Comparison of ENCODE assay signal across 8 cellular contexts in the genomic region with DNA sequence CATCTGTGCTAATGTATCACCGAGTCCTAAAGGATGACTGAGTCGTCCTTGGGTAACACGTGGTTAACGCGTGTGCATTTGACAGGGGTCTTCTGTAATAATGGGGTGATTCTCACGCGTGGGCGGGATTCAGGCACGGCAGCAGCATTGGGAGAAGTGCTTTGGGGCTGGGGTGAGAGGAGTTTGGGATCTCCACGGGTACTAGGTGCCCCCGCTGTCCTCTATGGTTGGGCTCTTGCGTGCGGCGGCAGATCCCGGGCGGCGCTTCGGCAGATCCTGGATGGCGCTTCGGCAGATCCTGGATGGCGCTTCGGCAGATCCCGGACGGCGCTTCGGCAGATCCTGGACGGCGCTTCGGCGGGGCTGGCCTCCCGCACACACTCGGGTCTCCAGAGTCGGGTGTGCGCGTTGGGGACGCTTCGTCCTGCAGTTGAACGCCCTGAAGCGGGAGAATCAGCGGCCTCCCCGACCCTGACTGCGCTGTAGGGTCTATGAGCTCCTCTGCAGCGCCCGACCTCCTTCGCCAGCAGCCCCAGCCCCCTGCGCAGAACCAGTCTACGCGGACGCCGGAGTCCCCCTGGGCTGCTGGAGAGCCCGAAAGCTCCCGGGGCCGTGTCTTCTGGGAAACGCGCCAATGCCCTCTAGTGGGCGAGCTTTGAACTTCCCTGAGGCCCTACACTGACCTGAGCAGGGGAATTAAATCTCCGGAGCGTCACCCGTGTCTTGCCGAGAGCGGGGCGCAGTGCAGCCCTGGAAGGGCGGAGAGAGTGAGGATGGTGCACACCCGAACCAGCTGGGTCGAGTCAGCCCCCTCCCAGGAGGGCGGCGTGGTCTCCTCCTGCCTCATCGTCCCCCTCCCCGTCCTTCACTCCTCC. TPM values are rescaled to one million over a fixed set of nuclear protein-coding genes. Genes with fewer than 3 reads are reported as not detected.
DNase-seq lines count a peak whose midpoint lies in the region; ATAC-seq and TF ChIP-seq lines count a peak whose summit lies in the region.

No MANE protein-coding gene starts in this region.

- no peak overlapping the region for H3K18ac ChIP-seq in IMR-90 (ENCODE audit: low read depth, low read length)

- 0% methylated on average over 35 of the region's 69 CpGs; no CpG with 5 or more reads in 1 of the 2 experiments for WGBS in IMR-90 (ENCODE audit: extremely low coverage in 2 of 2, insufficient read length in 1 of 2), 2 experiments
- WGBS in esophagus muscularis mucosa, result 10% methylated on average over 10 of the region's 69 CpGs

- H3K23ac ChIP-seq in IMR-90 (ENCODE audit: low read depth, low read length), result no peak overlapping the region

- intact Hi-C loops in IMR-90 (cut with micrococcal nuclease), result loop anchor here (1.0 kb wide), 2 partner anchors 96 to 142 kb away; no protein-coding TSS in a partner anchor
- intact Hi-C loops in esophagus muscularis mucosa (cut with DNase I), result loop anchor here (2.0 to 10.0 kb wide), 2 partner anchors 99 to 143 kb away; no protein-coding TSS in a partner anchor

- no peak overlapping the region for H3K27ac ChIP-seq in IMR-90 (ENCODE audit: insufficient read depth, low read length)
- no peak overlapping the region for H3K27ac ChIP-seq in OCI-LY3 (ENCODE audit: low read length)
- H3K27ac ChIP-seq in esophagus muscularis mucosa (replicated peaks in 1 of 4), result peak overlapping the region in 2 of 4 donors; percentile 22 to 33
- no peak overlapping the region for H3K27ac ChIP-seq in muscle layer of duodenum (ENCODE audit: low read length)

- no peak overlapping the region for H3K56ac ChIP-seq in IMR-90 (ENCODE audit: extremely low read depth, insufficient read depth, low read length)

- no peak overlapping the region for H2AK5ac ChIP-seq in IMR-90 (ENCODE audit: low read depth, low read length)

- H3K27me3 ChIP-seq in IMR-90 (ENCODE audit: control insufficient read depth, insufficient read depth, low read length) (peaks cover 60% of the 10 kb centered on the region), OCI-LY3 (ENCODE audit: low read depth, low read length) (peaks cover 51% of the 10 kb centered on the region), esophagus muscularis mucosa (peaks cover 0 to 59% (median 14%) of the 10 kb centered on the region in 4 donors), muscle layer of duodenum (ENCODE audit: low read depth, low read length) (peaks cover 15% of the 10 kb centered on the region)

- H3K79me2 ChIP-seq in OCI-LY3 (ENCODE audit: low read length), result no peaks in the 10 kb centered on the region

- H4K91ac ChIP-seq in IMR-90 (ENCODE audit: insufficient read depth, low read depth, low read length), result no peak overlapping the region

- H2BK5ac ChIP-seq in IMR-90 (ENCODE audit: low read depth, low read length, poor library complexity, severe bottlenecking), result no peak overlapping the region

- H2BK15ac ChIP-seq in IMR-90 (ENCODE audit: low read depth, low read length), result no peak overlapping the region

- H3K36me3 ChIP-seq in IMR-90 (ENCODE audit: control insufficient read depth, insufficient read depth, low read length) (no peaks in the 10 kb centered on the region), OCI-LY3 (replicated peaks; ENCODE audit: low read depth, low read length) (no peaks in the 10 kb centered on the region), esophagus muscularis mucosa (no peaks in the 10 kb centered on the region), muscle layer of duodenum (ENCODE audit: control insufficient read depth in 1 of 2, insufficient read depth in 2 of 2, low read length in 2 of 2) (no peaks in the 10 kb centered on the region)

- CTCF ChIA-PET in IMR-90 (lab: Yijun Ruan, JAX), result interaction anchor here (0.6 to 2.7 kb wide), 13 partner anchors 10 to 155 kb away, joined by 3 to 30 read pairs (median 5); no protein-coding TSS in a partner anchor

- POLR2A ChIA-PET in IMR-90 (lab: Charles Lee; ENCODE audit: unreplicated experiment), result interaction anchor here (0.6 kb wide), 1 partner anchor 148 kb away, joined by 3 read pairs; no protein-coding TSS in a partner anchor

- no peak for TF ChIP-seq EP300 in esophagus muscularis mucosa (IDR thresholded peaks at IDR 0.05)

- TF ChIP-seq CTCF in IMR-90 (conservative IDR thresholded peaks at IDR 0.05; ENCODE audit: low read depth, low read length) (peak; percentile 76), OCI-LY3 (IDR thresholded peaks at IDR 0.05; ENCODE audit: low read depth, low read length) (peak; percentile 61), esophagus muscularis mucosa (IDR thresholded peaks at IDR 0.05) (peak; percentile 80 to 95 (median 85))

- no peak overlapping the region for H2BK120ac ChIP-seq in IMR-90 (ENCODE audit: low read depth, low read length)

- H2AFZ ChIP-seq in IMR-90 (replicated peaks; ENCODE audit: low read length, poor library complexity) (peak overlapping the region; percentile 91), OCI-LY3 (ENCODE audit: low read depth, low read length) (0 out of 2 replicates have a peak overlapping the region, but pooled peaks have one; percentile 63)

- TF ChIP-seq RAD21 in IMR-90 (IDR thresholded peaks at IDR 0.05; ENCODE audit: low read length), result peak; percentile 75

- H3K4me1 ChIP-seq in IMR-90 (ENCODE audit: control insufficient read depth, insufficient read depth, low read length) (no peaks in the 10 kb centered on the region), OCI-LY3 (ENCODE audit: low read length) (peaks cover 2% of the 10 kb centered on the region; the same call in 1 of the 2 replicates), esophagus muscularis mucosa (peaks cover 4 to 17% (median 13%) of the 10 kb centered on the region in 4 donors), muscle layer of duodenum (ENCODE audit: control insufficient read depth in 1 of 2, insufficient read depth in 2 of 2, low read length in 2 of 2) (peaks cover 0 to 11% of the 10 kb centered on the region in 2 donors)

- H4K20me1 ChIP-seq in IMR-90 (ENCODE audit: insufficient read depth, low read length) (no peaks in the 10 kb centered on the region), OCI-LY3 (ENCODE audit: insufficient read depth, low read length) (no peaks in the 10 kb centered on the region)

- no peak overlapping the region; the same call in 1 of the 2 replicates for H3K4me3 ChIP-seq in IMR-90 (ENCODE audit: insufficient read depth, low read depth, low read length)
- peak overlapping the region; percentile 50 for H3K4me3 ChIP-seq in OCI-LY3 (ENCODE audit: low read length)
- peak overlapping the region; percentile 38 to 62 (median 50) for H3K4me3 ChIP-seq in esophagus muscularis mucosa
- peak overlapping the region; percentile 9 to 55 for H3K4me3 ChIP-seq in muscle layer of duodenum (ENCODE audit: low read depth in 1 of 2, low read length in 2 of 2)

- peak; percentile 81 for ATAC-seq in GM21367 (IDR thresholded peaks at IDR 0.05; ENCODE audit: unreplicated experiment)
- peak; percentile 100 for ATAC-seq in IMR-90 (ENCODE audit: low read depth)

- DNase-seq in C1 segment of cervical spinal cord (lab: John Stamatoyannopoulos, UW) (peak; percentile 5 to 77 (median 53)), IMR-90 (peak; percentile 67), activated T-cell treated with anti-CD3 and anti-CD28 coated beads for 48 hours (ENCODE audit: low read depth) (peak; percentile 73), esophagus muscularis mucosa (ENCODE audit: extremely low spot score) (peak; percentile 97)
- peak; percentile 61 to 64 for DNase-seq in stimulated activated CD8-positive, alpha-beta memory T cell treated with anti-CD3 and anti-CD28 coated beads, Interleukin-4, amount 100 ng/mL, for 4 hours (ENCODE audit: low read depth in 2 of 2, low spot score in 1 of 2)

- dilution Hi-C loops in IMR-90 (cut with HindIII; ENCODE audit: low sequenced_read_pairs, unreplicated experiment), result no loop called here

- no peak overlapping the region for H4K8ac ChIP-seq in IMR-90 (ENCODE audit: low read depth in 2 of 2, low read length in 2 of 2)

- H4K5ac ChIP-seq in IMR-90 (ENCODE audit: low read depth, low read length), result no peak overlapping the region

- TF ChIP-seq POLR2A in IMR-90 (IDR thresholded peaks at IDR 0.05; ENCODE audit: low read depth, low read length) (no peak), esophagus muscularis mucosa (IDR thresholded peaks at IDR 0.05; ENCODE audit: low read depth) (no peak)

- no peak overlapping the region for H3K14ac ChIP-seq in IMR-90 (replicated peaks; ENCODE audit: low read depth, low read length)

- H3K9me3 ChIP-seq in IMR-90 (ENCODE audit: control insufficient read depth, insufficient read depth, low read length) (peaks cover 3% of the 10 kb centered on the region; the same call in 1 of the 2 replicates), OCI-LY3 (ENCODE audit: insufficient read depth, low read length) (no peaks in the 10 kb centered on the region), esophagus muscularis mucosa (peaks cover 0 to 7% (median 0%) of the 10 kb centered on the region in 4 donors), muscle layer of duodenum (ENCODE audit: control insufficient read depth in 1 of 2, low read length in 2 of 2) (no peaks in the 10 kb centered on the region)

- no peak overlapping the region for H2AK9ac ChIP-seq in IMR-90 (replicated peaks; ENCODE audit: low read depth, low read length, poor library complexity)

- in situ Hi-C loops in IMR-90 (cut with MboI; ENCODE audit: low sequenced_read_pairs), result loop anchor here (10.0 kb wide), 1 partner anchor 89 kb away; no protein-coding TSS in a partner anchor

- H3K4ac ChIP-seq in IMR-90 (ENCODE audit: low read depth, low read length), result no peak overlapping the region

- H3K9ac ChIP-seq in IMR-90 (ENCODE audit: low read depth, low read length), result no peak overlapping the region
- no peak overlapping the region for H3K9ac ChIP-seq in OCI-LY3 (ENCODE audit: low read length)

- H2BK20ac ChIP-seq in IMR-90 (ENCODE audit: low read depth, low read length), result no peak overlapping the region

- no TSS peak for BruUV-seq in IMR-90 (replicated peaks; lab: Mats Ljungman, UMichigan)

- H3K9me1 ChIP-seq in IMR-90 (ENCODE audit: insufficient read depth, low read length), result no peaks in the 10 kb centered on the region

- H3K4me2 ChIP-seq in IMR-90 (ENCODE audit: low read depth, low read length) (peak overlapping the region; percentile 80), OCI-LY3 (ENCODE audit: low read length) (peak overlapping the region; percentile 73)

- no peaks in the 10 kb centered on the region for H3K79me1 ChIP-seq in IMR-90 (ENCODE audit: low read depth in 1 of 2, low read length in 2 of 2)

TF ChIP-seq in IMR-90, 13 proteins besides CTCF, POLR2A, EP300 and RAD21 (continues in another document):
- no peak for TF ChIP-seq MXI1 (IDR thresholded peaks at IDR 0.05; ENCODE audit: borderline replicate concordance, low read depth, low read length)
- TF ChIP-seq MAFK (IDR thresholded peaks at IDR 0.05; ENCODE audit: low read depth, low read length), result no peak
- peak; percentile 41; the same call in 1 of the 2 replicates for TF ChIP-seq MAZ (IDR thresholded peaks at IDR 0.05; ENCODE audit: borderline replicate concordance, low read depth, low read length)

RNA-seq across cellular contexts. Expression of gene EPHB3, which starts 48.1 kb away (rescaled TPM):
- total RNA-seq in IMR-90 (2012; rRNA removed) (0.72 and 0.83 TPM in 2 replicates), esophagus muscularis mucosa (1 to 10 TPM; 1.5 to 6.1 (median 3.5) TPM)
- 2.2 and 2.9 TPM in 2 replicates for polyA plus RNA-seq in IMR-90 (2012; rRNA removed)
- polyA plus RNA-seq in IMR-90 (2012; cell fraction: cytosol; rRNA removed), result 1.6 and 3.6 TPM in 2 replicates
- 14.5 and 15.0 TPM in 2 replicates for polyA plus RNA-seq in IMR-90 (2012; cell fraction: nucleus; rRNA removed; ENCODE audit: low replicate concordance)
